Comparison of ENCODE assay signal across 1 cellular context in genomic region chr11:57667715-57668466, GRCh38.
A peak's percentile ranks its signal among the peaks of the same experiment; 100 is the strongest.
TF ChIP-seq lines count a peak whose summit lies in the region.

ZDHHC5 (plus strand) TSS chr11:57668114; CDS start chr11:57673091, 4,977 bp downstream.

TF ChIP-seq in HEK293, 187 proteins besides CTCF, POLR2A, EP300 and RAD21 (continued from another document):
- TF ChIP-seq ZNF518A (tag by site-specific recombination; conservative IDR thresholded peaks at IDR 0.05; ENCODE audit: low read depth) (no peak), ZNF561 (tag by site-specific recombination; IDR thresholded peaks at IDR 0.05; ENCODE audit: borderline replicate concordance) (peak; percentile 73; the same call in 1 of the 2 replicates), KLF8 (tag by site-specific recombination; IDR thresholded peaks at IDR 0.05) (no peak), ZSCAN30 (tag by site-specific recombination; IDR thresholded peaks at IDR 0.05) (peak; percentile 56; the same call in 1 of the 2 replicates), SP3 (tag by site-specific recombination; IDR thresholded peaks at IDR 0.05) (peak; percentile 23; the same call in 1 of the 2 replicates), HIC1 (tag by site-specific recombination; IDR thresholded peaks at IDR 0.05) (0 out of 2 replicates have a peak, but pooled peaks have one; percentile 16), YY1 (tag by site-specific recombination; IDR thresholded peaks at IDR 0.05) (0 out of 2 replicates have a peak, but pooled peaks have one; percentile 10), ZNF76 (tag by site-specific recombination; IDR thresholded peaks at IDR 0.05; ENCODE audit: borderline replicate concordance, low read depth) (peak; percentile 22; the same call in 1 of the 2 replicates), ZBTB8A (tag by site-specific recombination; IDR thresholded peaks at IDR 0.05) (peak; percentile 92; the same call in 1 of the 2 replicates), ZNF843 (tag by site-specific recombination; IDR thresholded peaks at IDR 0.05) (peak; percentile 34; the same call in 1 of the 2 replicates), ZBTB17 (tag by site-specific recombination; IDR thresholded peaks at IDR 0.05) (peak; percentile 47), ZNF555 (tag by site-specific recombination; conservative IDR thresholded peaks at IDR 0.05) (no peak), YY2 (tag by site-specific recombination; IDR thresholded peaks at IDR 0.05) (no peak)
TF ChIP-seq in HEK293: peak in this region for 33.
